18 cellular contexts compared by ENCODE assay signal in the genomic region with DNA sequence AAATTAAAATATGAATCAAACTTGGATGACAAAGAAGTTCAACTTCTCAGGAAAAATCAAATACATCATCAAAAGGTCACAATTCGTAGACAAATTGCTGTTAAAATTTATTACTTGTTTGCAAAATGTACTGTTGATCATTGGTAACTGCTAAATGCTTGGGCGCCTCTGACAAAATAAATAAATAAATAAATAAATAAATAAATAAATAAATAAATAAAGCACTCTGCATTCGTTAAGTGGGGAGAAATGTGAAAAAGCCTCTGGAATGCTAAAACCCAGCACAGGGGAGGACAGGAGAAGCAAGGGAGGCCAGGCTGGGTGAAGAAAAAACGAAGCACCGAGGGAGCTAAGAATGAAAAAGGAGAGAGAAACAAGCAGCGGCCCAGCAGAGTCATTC.
DNase-seq lines count a peak whose midpoint lies in the region; ATAC-seq lines count a peak whose summit lies in the region.
"Had no signal": no experiment of that assay in that cellular context is flagged by ENCODE, and none has a peak within 500 bp of the region (broad histone marks: within the 10 kb centered on the region; RNA-seq: fewer than 3 reads in every experiment).

No MANE protein-coding gene starts in this region.

- no peak overlapping the region for H4K8ac ChIP-seq in neuronal stem cell (ENCODE audit: low read depth, low read length)

- H2BK12ac ChIP-seq in neuronal stem cell (ENCODE audit: low read length): no peak overlapping the region

- no peaks in the 10 kb centered on the region for H3K9me3 ChIP-seq in T-helper 17 cell (ENCODE audit: control insufficient read depth, low read length, poor library complexity, severe bottlenecking)
- H3K9me3 ChIP-seq in neuronal stem cell (replicated peaks in 1 of 2; ENCODE audit: control insufficient read depth in 2 of 2, insufficient read depth in 1 of 2, low read depth in 1 of 2, low read length in 2 of 2): peaks cover 0 to 1% of the 10 kb centered on the region in 2 donors
- H3K9me3 ChIP-seq: BLaER1, Caco-2 had no signal

- H3K9ac ChIP-seq in neuronal stem cell (ENCODE audit: low read depth, low read length, poor library complexity): no peak overlapping the region
- H3K9ac ChIP-seq: BLaER1 had no signal

- H2BK15ac ChIP-seq in neuronal stem cell (ENCODE audit: low read length): peak overlapping the region; percentile 27

- H3K4ac ChIP-seq in neuronal stem cell (ENCODE audit: low read length): no peak overlapping the region

- H3K27ac ChIP-seq in neuronal stem cell (replicated peaks; ENCODE audit: low read length): no peak overlapping the region
- H3K27ac ChIP-seq: BLaER1, C4-2B had no signal

- H3K36me3 Mint-ChIP-seq in T-helper 17 cell (ENCODE audit: low read depth): no peaks in the 10 kb centered on the region
- H3K36me3 Mint-ChIP-seq: CD8-positive, alpha-beta T cell had no signal

- no peaks in the 10 kb centered on the region for H3K4me1 Mint-ChIP-seq in T-helper 17 cell
- H3K4me1 Mint-ChIP-seq: B cell had no signal

- no peak overlapping the region for H2AFZ ChIP-seq in neuronal stem cell (ENCODE audit: low read length)

- H3K4me3 Mint-ChIP-seq in T-helper 17 cell: peak overlapping the region; percentile 12
- H3K4me3 Mint-ChIP-seq: B cell; CD4-positive, CD25-positive, alpha-beta regulatory T cell; CD8-positive, alpha-beta T cell; HFFc6 had no signal

- no peak overlapping the region for H3K27ac Mint-ChIP-seq in T-helper 17 cell
- H3K27ac Mint-ChIP-seq: B cell; CD4-positive, CD25-positive, alpha-beta regulatory T cell; CD8-positive, alpha-beta T cell; HFFc6 had no signal

- H2AK5ac ChIP-seq in neuronal stem cell (ENCODE audit: low read depth, low read length): no peak overlapping the region

- no peak overlapping the region for H3K4me3 ChIP-seq in H7 (ENCODE audit: insufficient read depth, low read depth, low read length)
- no peak overlapping the region for H3K4me3 ChIP-seq in neuronal stem cell (ENCODE audit: low read length in 2 of 2)
- H3K4me3 ChIP-seq: BLaER1 had no signal

- no peak for ATAC-seq in T-helper 17 cell
- no peak for ATAC-seq in GM18867 (IDR thresholded peaks at IDR 0.05; ENCODE audit: unreplicated experiment)
- ATAC-seq in GM18907 (IDR thresholded peaks at IDR 0.05; ENCODE audit: unreplicated experiment): no peak
- ATAC-seq: CD8-positive, alpha-beta T cell; HCT116 had no signal

- WGBS in neuronal stem cell (ENCODE audit: extremely low coverage in 2 of 2, insufficient read length in 2 of 2, insufficient replicate concordance in 1 of 2), 2 donors: no CpG with 5 or more reads among the region's 6 CpGs

- no peak overlapping the region for H2BK120ac ChIP-seq in neuronal stem cell (ENCODE audit: low read depth, low read length)

- no peaks in the 10 kb centered on the region for H3K79me1 ChIP-seq in neuronal stem cell (ENCODE audit: low read depth, low read length)

- no peak overlapping the region for H4K91ac ChIP-seq in neuronal stem cell (ENCODE audit: low read depth, low read length, poor library complexity)

- DNase-seq in H7 (peak; percentile 10), T-helper 17 cell (no peak), neuronal stem cell (ENCODE audit: low spot score) (no peak), AML-193 (lab: John Stamatoyannopoulos, UW) (no peak)
- DNase-seq: 8988T; Caco-2; CD4-positive, CD25-positive, alpha-beta regulatory T cell; DMS153; DND-41; GOT3; HFFc6 had no signal

- no peak overlapping the region for H3K4me2 ChIP-seq in neuronal stem cell (ENCODE audit: insufficient read depth, low read length, poor library complexity, severe bottlenecking)
- H3K4me2 ChIP-seq: BLaER1 had no signal

- peaks cover 0 to 2% of the 10 kb centered on the region in 2 donors for H3K4me1 ChIP-seq in neuronal stem cell (ENCODE audit: control insufficient read depth in 2 of 2, insufficient read depth in 1 of 2, low read depth in 1 of 2, low read length in 2 of 2)
- H3K4me1 ChIP-seq: BLaER1, Caco-2 had no signal

- no peaks in the 10 kb centered on the region for H3K27me3 Mint-ChIP-seq in T-helper 17 cell
- H3K27me3 Mint-ChIP-seq: B cell had no signal

- no peak overlapping the region for H3K14ac ChIP-seq in neuronal stem cell (ENCODE audit: low read length)

- H3K18ac ChIP-seq in neuronal stem cell (ENCODE audit: low read length): no peak overlapping the region

- H3K23ac ChIP-seq in neuronal stem cell (ENCODE audit: low read depth, low read length, poor library complexity): no peak overlapping the region

- H3K36me3 ChIP-seq in H7 (replicated peaks; ENCODE audit: control insufficient read depth, insufficient read depth, low read length): no peaks in the 10 kb centered on the region
- H3K36me3 ChIP-seq in neuronal stem cell (replicated peaks in 1 of 2; ENCODE audit: control insufficient read depth in 2 of 2, insufficient read depth in 2 of 2, low read length in 2 of 2): no peaks in the 10 kb centered on the region
- H3K36me3 ChIP-seq: BLaER1 had no signal

- H3K27me3 ChIP-seq in H7 (ENCODE audit: control insufficient read depth, insufficient read depth, low read length) (no peaks in the 10 kb centered on the region), neuronal stem cell (ENCODE audit: control insufficient read depth in 3 of 3, insufficient read depth in 3 of 3, low read depth in 1 of 3, low read length in 3 of 3) (no peaks in the 10 kb centered on the region)
- H3K27me3 ChIP-seq: BLaER1 had no signal

- no peak overlapping the region for H2BK5ac ChIP-seq in neuronal stem cell (ENCODE audit: low read length)
